Comparison of ENCODE assay signal across 1 cellular context in genomic region chr20:18750735-18751134, GRCh38.
TF ChIP-seq lines count a peak whose summit lies in the region.

No MANE protein-coding gene starts in this region.

TF ChIP-seq in HepG2, 621 proteins besides CTCF, POLR2A, EP300 and RAD21 (continued from another document):
- TF ChIP-seq CREM (IDR thresholded peaks at IDR 0.05) (no peak), CREM (CRISPR knock-in tag; IDR thresholded peaks at IDR 0.05) (no peak), MEIS1 (CRISPR knock-in tag; IDR thresholded peaks at IDR 0.05; ENCODE audit: borderline replicate concordance) (peak; percentile 42; the same call in 1 of the 2 replicates), PLRG1 (conservative IDR thresholded peaks at IDR 0.05) (no peak), CC2D1A (CRISPR knock-in tag; IDR thresholded peaks at IDR 0.05) (no peak), NR2F1 (CRISPR knock-in tag; IDR thresholded peaks at IDR 0.05) (0 out of 4 replicates have a peak, but pooled peaks of 1 of the 2 experiments have one; percentile 20), GTF3A (CRISPR knock-in tag; conservative IDR thresholded peaks at IDR 0.05) (no peak), ZNF326 (CRISPR knock-in tag; IDR thresholded peaks at IDR 0.05; ENCODE audit: borderline replicate concordance) (no peak), NFKBIZ (CRISPR knock-in tag; IDR thresholded peaks at IDR 0.05) (no peak), TBP (CRISPR knock-in tag; IDR thresholded peaks at IDR 0.05) (no peak)
